Comparison of ENCODE assay signal across 33 cellular contexts in genomic region chr12:60107992-60108391, GRCh38.
"Had no signal": no experiment of that assay in that cellular context is flagged by ENCODE, and none has a peak within 500 bp of the region (broad histone marks: within the 10 kb centered on the region; RNA-seq: fewer than 3 reads in every experiment).

No MANE protein-coding gene starts in this region.

- H3K4me3 ChIP-seq: adrenal gland, ascending aorta, body of pancreas, breast epithelium, cardiac muscle cell had no signal

- H3K27ac ChIP-seq: adrenal gland, ascending aorta, body of pancreas, brain microvascular endothelial cell, breast epithelium, cardiac muscle cell had no signal

- H3K36me3 ChIP-seq: adrenal gland, ascending aorta, brain microvascular endothelial cell, breast epithelium, cardiac muscle cell had no signal

- H3K4me1 ChIP-seq: adrenal gland, ascending aorta, body of pancreas, breast epithelium had no signal

- H3K9me3 ChIP-seq: adrenal gland, ascending aorta, body of pancreas, breast epithelium had no signal

- ATAC-seq: activated naive CD4-positive, alpha-beta T cell treated with anti-CD3 and anti-CD28 coated beads, Interleukin-2, amount 50 U/mL, for 72 hours; activated naive CD8-positive, alpha-beta T cell treated with anti-CD3 and anti-CD28 coated beads, Interleukin-2, amount 50 U/mL, for 24 hours; activated T-cell treated with anti-CD3 and anti-CD28 coated beads, Interleukin-2, amount 50 U/mL, for 4 hours; activated T-cell treated with anti-CD3 and anti-CD28 coated beads, Interleukin-2, amount 50 U/mL, for 72 hours; activated T-helper 17 cell treated with anti-CD3 and anti-CD28 coated beads, Interleukin-2, amount 50 U/mL, for 72 hours; body of pancreas had no signal

- H3K27me3 ChIP-seq: adrenal gland, ascending aorta, body of pancreas, brain microvascular endothelial cell, breast epithelium, cardiac muscle cell had no signal

- FAIRE-seq: astrocyte, bronchial epithelial cell had no signal

- DNase-seq: activated effector memory CD4-positive, alpha-beta T cell treated with anti-CD3 and anti-CD28 coated beads, Interleukin-2, amount 50 U/mL, for 16 hours; activated effector memory CD4-positive, alpha-beta T cell treated with Interleukin-2 at 50 U/mL for 16 hours; activated gamma-delta T cell; activated gamma-delta T cell treated with Interleukin-2 at 50 U/mL for 16 hours; activated naive CD4-positive, alpha-beta T cell; activated naive CD4-positive, alpha-beta T cell treated with anti-CD3 and anti-CD28 coated beads for 36 hours; activated naive CD4-positive, alpha-beta T cell treated with anti-CD3 and anti-CD28 coated beads, Interleukin-2, amount 10 ng/mL, durations not matched to agents 7 days and 5 days; activated naive CD4-positive, alpha-beta T cell treated with anti-CD3 and anti-CD28 coated beads, Interleukin-2, amount 50 U/mL, for 16 hours; activated naive CD4-positive, alpha-beta T cell treated with Interleukin-2 at 50 U/mL for 16 hours; activated naive CD8-positive, alpha-beta T cell treated with anti-CD3 and anti-CD28 coated beads for 36 hours; activated naive CD8-positive, alpha-beta T cell treated with anti-CD3 and anti-CD28 coated beads, Interleukin-2, amount 10 ng/mL, durations not matched to agents 7 days and 5 days; activated naive CD8-positive, alpha-beta T cell treated with anti-CD3 and anti-CD28 coated beads, Interleukin-2, amount 50 U/mL, for 24 hours; activated T-cell treated with anti-CD3 and anti-CD28 coated beads, Interleukin-2, amount 50 U/mL, for 24 hours; activated T-cell treated with anti-CD3 and anti-CD28 coated beads, Interleukin-2, amount 50 U/mL, for 4 hours; activated T-cell treated with anti-CD3 and anti-CD28 coated beads, Interleukin-2, amount 50 U/mL, for 48 hours; activated T-cell treated with anti-CD3 and anti-CD28 coated beads, Interleukin-2, amount 50 U/mL, for 72 hours; adrenal gland; amniotic stem cell; amygdala; anterior cingulate cortex; aorta; body of pancreas; brain microvascular endothelial cell; caudate nucleus; central memory CD4-positive, alpha-beta T cell; cerebellar nuclear complex had no signal
